8 cellular contexts compared by ENCODE assay signal in the genomic region with DNA sequence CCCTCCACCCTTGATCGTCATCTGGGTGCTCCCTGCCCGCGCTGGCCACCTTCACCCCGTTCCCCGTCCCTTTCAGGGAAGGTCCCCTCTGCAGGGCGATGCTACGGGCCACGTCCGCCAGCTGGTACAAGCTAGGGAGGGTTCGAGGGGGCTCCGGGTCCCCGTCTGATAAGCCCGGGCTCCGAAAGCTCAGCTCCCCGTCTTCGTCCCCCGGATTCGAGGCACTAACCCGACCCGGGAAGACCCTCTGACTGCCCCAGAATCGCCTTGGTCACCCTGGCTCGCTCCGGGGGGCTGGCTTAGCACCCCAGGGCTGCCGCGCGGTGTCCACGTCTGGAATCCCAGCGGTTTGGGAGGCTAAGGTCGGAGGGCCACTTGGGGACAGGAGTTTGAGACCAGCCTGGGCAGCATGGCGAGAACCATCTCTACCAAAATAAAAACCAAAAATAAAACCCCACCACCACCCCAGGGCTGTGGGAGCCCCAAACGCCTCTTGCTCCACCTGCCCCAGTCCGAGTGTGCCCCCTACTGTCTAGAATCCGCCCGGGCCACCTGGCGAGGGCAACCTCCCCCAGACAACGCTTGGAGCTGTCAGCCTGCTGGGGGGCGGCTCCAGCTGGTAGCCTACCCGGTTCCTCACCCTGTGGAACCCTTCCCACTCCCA. TPM values are rescaled to one million over a fixed set of nuclear protein-coding genes. Genes with fewer than 3 reads are reported as not detected.
A peak's percentile ranks its signal among the peaks of the same experiment; 100 is the strongest.
DNase-seq lines count a peak whose midpoint lies in the region; ATAC-seq, FAIRE-seq and TF ChIP-seq lines count a peak whose summit lies in the region.

No MANE protein-coding gene starts in this region.

- FAIRE-seq in GM12891 (lab: Jason Lieb, UNC): peak; percentile 79

- peak overlapping the region; percentile 69 to 95 (median 84) for H3K27ac Mint-ChIP-seq in naive B cell
- no peak overlapping the region for H3K27ac Mint-ChIP-seq in stimulated activated naive CD8-positive, alpha-beta T cell treated with anti-CD3 and anti-CD28 coated beads, Interleukin-15, Interleukin-2, amounts not matched to agents 100 ng/mL and 50 ng/mL, for 24 hours

- ATAC-seq in naive B cell (ENCODE audit: low read depth in 2 of 2): peak; percentile 24 to 25

- H3K4me1 Mint-ChIP-seq in naive B cell: peaks cover 36 to 52% (median 47%) of the 10 kb centered on the region in 3 donors
- H3K4me1 Mint-ChIP-seq in stimulated activated naive CD8-positive, alpha-beta T cell treated with anti-CD3 and anti-CD28 coated beads, Interleukin-15, Interleukin-2, amounts not matched to agents 100 ng/mL and 50 ng/mL, for 24 hours (ENCODE audit: low read depth): peaks cover 27% of the 10 kb centered on the region

- no peak for DNase-seq in GM12891 (ENCODE audit: insufficient read length, low spot score)
- DNase-seq in NCI-H524 treated with DMSO at 0.1 percent for 48 hours (lab: John Stamatoyannopoulos, UW): peak; percentile 7
- peak; percentile 48 for DNase-seq in activated CD8-positive, alpha-beta memory T cell treated with anti-CD3 and anti-CD28 coated beads, Interleukin-2, amount 50 U/mL, for 1 hour (ENCODE audit: extremely low read depth)
- DNase-seq in erythroblast (lab: John Stamatoyannopoulos, UW): peak; percentile 78 to 87
- DNase-seq in naive B cell: peak; percentile 77
- DNase-seq in inferior parietal cortex (ENCODE audit: extremely low spot score): no peak
- no peak for DNase-seq in NCI-H510A (lab: John Stamatoyannopoulos, UW)

- TF ChIP-seq POLR2A in GM12891 (IDR thresholded peaks at IDR 0.05; ENCODE audit: low read depth, low read length) (no peak), erythroblast (IDR thresholded peaks at IDR 0.05; ENCODE audit: low read length) (no peak)

- peak overlapping the region; percentile 81 to 93 (median 89) for H3K4me3 Mint-ChIP-seq in naive B cell
- H3K4me3 Mint-ChIP-seq in stimulated activated naive CD8-positive, alpha-beta T cell treated with anti-CD3 and anti-CD28 coated beads, Interleukin-15, Interleukin-2, amounts not matched to agents 100 ng/mL and 50 ng/mL, for 24 hours: peak overlapping the region; percentile 77

- no peaks in the 10 kb centered on the region for H3K27me3 Mint-ChIP-seq in naive B cell
- H3K27me3 Mint-ChIP-seq in stimulated activated naive CD8-positive, alpha-beta T cell treated with anti-CD3 and anti-CD28 coated beads, Interleukin-15, Interleukin-2, amounts not matched to agents 100 ng/mL and 50 ng/mL, for 24 hours: peaks cover 11% of the 10 kb centered on the region

- peaks cover 0 to 3% (median 0%) of the 10 kb centered on the region in 7 donors for H3K9me3 Mint-ChIP-seq in naive B cell
- no peaks in the 10 kb centered on the region for H3K9me3 Mint-ChIP-seq in stimulated activated naive CD8-positive, alpha-beta T cell treated with anti-CD3 and anti-CD28 coated beads, Interleukin-15, Interleukin-2, amounts not matched to agents 100 ng/mL and 50 ng/mL, for 24 hours

- no peaks in the 10 kb centered on the region for H3K36me3 Mint-ChIP-seq in naive B cell
- H3K36me3 Mint-ChIP-seq in stimulated activated naive CD8-positive, alpha-beta T cell treated with anti-CD3 and anti-CD28 coated beads, Interleukin-15, Interleukin-2, amounts not matched to agents 100 ng/mL and 50 ng/mL, for 24 hours (ENCODE audit: low read depth): no peaks in the 10 kb centered on the region

TF ChIP-seq in GM12891, 5 proteins besides CTCF, POLR2A, EP300 and RAD21:
- TF ChIP-seq PAX5 (IDR thresholded peaks at IDR 0.05; ENCODE audit: insufficient read depth, low read length, severe bottlenecking) (no peak), SPI1 (IDR thresholded peaks at IDR 0.05; ENCODE audit: low read depth, low read length) (no peak), POLR2AphosphoS5 (IDR thresholded peaks at IDR 0.05; ENCODE audit: low read depth, low read length) (no peak), POU2F2 (IDR thresholded peaks at IDR 0.05; ENCODE audit: low read depth, low read length) (no peak), TAF1 (IDR thresholded peaks at IDR 0.05; ENCODE audit: low read depth, low read length) (no peak)
TF ChIP-seq in GM12891: peak in this region for 0.

RNA-seq across cellular contexts. Expression of gene SLC43A2, which starts 1.1 kb away (rescaled TPM):
- polyA plus RNA-seq in GM12891 (2012; ENCODE audit: low read depth, missing spikeins): 2.8 TPM
- 10 to 100 TPM; 18.4 to 36.4 (median 29.1) TPM for polyA plus RNA-seq in naive B cell (ENCODE audit: low read depth in 6 of 6)

RNA-seq across cellular contexts. Expression of gene SCARF1, which starts 15.8 kb away (rescaled TPM):
- 1.5 TPM for polyA plus RNA-seq in GM12891 (2012; ENCODE audit: low read depth, missing spikeins)
- under 1 TPM in 2 of 6 donors, not detected in 4; 0.13 to 0.32 TPM for polyA plus RNA-seq in naive B cell (ENCODE audit: low read depth in 6 of 6)

RNA-seq across cellular contexts. Expression of gene RILP, which starts 19.9 kb away (rescaled TPM):
- 2.0 TPM for polyA plus RNA-seq in GM12891 (2012; ENCODE audit: low read depth, missing spikeins)
- polyA plus RNA-seq in naive B cell (ENCODE audit: low read depth in 6 of 6): 1 to 10 TPM in 4 of 6 donors, under 1 TPM in 1, not detected in 1; 0.97 to 1.9 (median 1.3) TPM

RNA-seq across cellular contexts. Expression of gene PRPF8, which starts 54.9 kb away (rescaled TPM):
- 135 TPM for polyA plus RNA-seq in GM12891 (2012; ENCODE audit: low read depth, missing spikeins)
- polyA plus RNA-seq in naive B cell (ENCODE audit: low read depth in 6 of 6): 100 to 1,000 TPM in 5 of 6 donors, 10 to 100 TPM in 1; 54.2 to 184 (median 139) TPM

Comparison
In these comparisons a context has a peak if more than half of its experiments do, and no peak if none do; other contexts are left out.
1. DNase-seq: peak in NCI-H524 treated with DMSO at 0.1 percent for 48 hours (single experiment), activated CD8-positive, alpha-beta memory T cell treated with anti-CD3 and anti-CD28 coated beads, Interleukin-2, amount 50 U/mL, for 1 hour (single experiment), erythroblast (2 of 2) and naive B cell (single experiment); none in GM12891 (single experiment), inferior parietal cortex (single experiment) and NCI-H510A (single experiment).